9 cellular contexts compared by ENCODE assay signal in genomic region chr1:152110860-152111514, GRCh38. TPM values are rescaled to one million over a fixed set of nuclear protein-coding genes. Genes with fewer than 3 reads are reported as not detected.
A peak's percentile ranks its signal among the peaks of the same experiment; 100 is the strongest.
DNase-seq lines count a peak whose midpoint lies in the region; ATAC-seq and TF ChIP-seq lines count a peak whose summit lies in the region.
"Had no signal": no experiment of that assay in that cellular context is flagged by ENCODE, and none has a peak within 500 bp of the region (broad histone marks: within the 10 kb centered on the region; RNA-seq: fewer than 3 reads in every experiment).

No MANE protein-coding gene starts in this region.

- H3K36me3 ChIP-seq in left ventricle myocardium inferior (no peaks in the 10 kb centered on the region), gastrocnemius medialis (no peaks in the 10 kb centered on the region)

- TF ChIP-seq CTCF in left ventricle myocardium inferior (IDR thresholded peaks at IDR 0.05; ENCODE audit: borderline replicate concordance): no peak
- no peak for TF ChIP-seq CTCF in gastrocnemius medialis (IDR thresholded peaks at IDR 0.05 in 4 of 5, conservative IDR thresholded peaks at IDR 0.05 in 1 of 5)

- DNase-seq in NCI-H1694 (lab: John Stamatoyannopoulos, UW) (peak; percentile 50), NCI-H1694 treated with DMSO at 0.1 percent for 48 hours (lab: John Stamatoyannopoulos, UW) (no peak), NCI-H1105 (lab: John Stamatoyannopoulos, UW) (peak; percentile 65), left ventricle myocardium inferior (peak; percentile 17), gastrocnemius medialis (no peak), NCI-H2196 treated with DMSO at 0.1 percent for 48 hours (lab: John Stamatoyannopoulos, UW; ENCODE audit: unreplicated experiment) (no peak), iPS-NIHi7 (ENCODE audit: extremely low spot score) (no peak)

- no peaks in the 10 kb centered on the region for H3K4me1 Mint-ChIP-seq in activated T-helper 17 cell treated with anti-CD3 and anti-CD28 coated beads, Interleukin-2, amount 50 U/mL, for 72 hours

- in situ Hi-C loops in gastrocnemius medialis (cut with MboI; ENCODE audit: low sequenced_read_pairs in 4 of 4): no loop called here

- ATAC-seq in activated T-helper 17 cell treated with anti-CD3 and anti-CD28 coated beads, Interleukin-2, amount 50 U/mL, for 72 hours (replicated peaks): peak; percentile 62
- ATAC-seq in gastrocnemius medialis: no peak

- H3K27ac Mint-ChIP-seq in activated T-helper 17 cell treated with anti-CD3 and anti-CD28 coated beads, Interleukin-2, amount 50 U/mL, for 72 hours: no peak overlapping the region

- peaks cover 8% of the 10 kb centered on the region for H3K36me3 Mint-ChIP-seq in activated T-helper 17 cell treated with anti-CD3 and anti-CD28 coated beads, Interleukin-2, amount 50 U/mL, for 72 hours (ENCODE audit: low read depth)

- peaks cover 6% of the 10 kb centered on the region for H3K27me3 Mint-ChIP-seq in activated T-helper 17 cell treated with anti-CD3 and anti-CD28 coated beads, Interleukin-2, amount 50 U/mL, for 72 hours

- H3K27ac ChIP-seq in left ventricle myocardium inferior (replicated peaks) (no peak overlapping the region), gastrocnemius medialis (no peak overlapping the region)
- H3K27ac ChIP-seq: C4-2B had no signal

- H3K4me3 ChIP-seq in left ventricle myocardium inferior: peak overlapping the region; percentile 67
- peak overlapping the region; percentile 36 to 52 (median 48) for H3K4me3 ChIP-seq in gastrocnemius medialis

- H3K9me3 ChIP-seq in left ventricle myocardium inferior (replicated peaks) (peaks cover 22% of the 10 kb centered on the region), gastrocnemius medialis (peaks cover 0 to 12% (median 0%) of the 10 kb centered on the region in 3 donors)

- H3K9me3 Mint-ChIP-seq in activated T-helper 17 cell treated with anti-CD3 and anti-CD28 coated beads, Interleukin-2, amount 50 U/mL, for 72 hours: peaks cover 4% of the 10 kb centered on the region

- peaks cover 54% of the 10 kb centered on the region for H3K4me1 ChIP-seq in left ventricle myocardium inferior
- H3K4me1 ChIP-seq in gastrocnemius medialis: peaks cover 5 to 14% of the 10 kb centered on the region in 2 donors

- TF ChIP-seq POLR2A in gastrocnemius medialis (IDR thresholded peaks at IDR 0.05): no peak

- peaks cover 100% of the 10 kb centered on the region for H3K27me3 ChIP-seq in left ventricle myocardium inferior (ENCODE audit: low read depth)
- peaks cover 84 to 92% (median 91%) of the 10 kb centered on the region in 3 donors for H3K27me3 ChIP-seq in gastrocnemius medialis

- intact Hi-C loops in left ventricle myocardium inferior (cut with micrococcal nuclease) (no loop called here), gastrocnemius medialis (cut with DNase I; ENCODE audit: low total_unique reads) (no loop called here)

- no peak overlapping the region for H3K4me3 Mint-ChIP-seq in activated T-helper 17 cell treated with anti-CD3 and anti-CD28 coated beads, Interleukin-2, amount 50 U/mL, for 72 hours

RNA-seq across cellular contexts. Expression of gene TCHH, which starts 4.3 kb away (rescaled TPM):
- total RNA-seq in activated T-helper 17 cell treated with anti-CD3 and anti-CD28 coated beads, Interleukin-2, amount 50 U/mL, for 72 hours: under 1 TPM; 0.03 to 0.11 TPM
- total RNA-seq in left ventricle myocardium inferior (not detected), gastrocnemius medialis (under 1 TPM in 1 of 4 donors, not detected in 3; 0.13 TPM)

RNA-seq across cellular contexts. Expression of gene TCHHL1, which starts 22.1 kb away (rescaled TPM):
- not detected for total RNA-seq in activated T-helper 17 cell treated with anti-CD3 and anti-CD28 coated beads, Interleukin-2, amount 50 U/mL, for 72 hours
- not detected for total RNA-seq in left ventricle myocardium inferior
- not detected for total RNA-seq in gastrocnemius medialis

RNA-seq across cellular contexts. Expression of gene RPTN, which starts 48.0 kb away (rescaled TPM):
- not detected for total RNA-seq in activated T-helper 17 cell treated with anti-CD3 and anti-CD28 coated beads, Interleukin-2, amount 50 U/mL, for 72 hours
- not detected for total RNA-seq in left ventricle myocardium inferior
- not detected for total RNA-seq in gastrocnemius medialis

Comparison
In these comparisons a context has a peak if more than half of its experiments do, and no peak if none do; other contexts are left out.
1. DNase-seq: peak in NCI-H1694 (single experiment), NCI-H1105 (single experiment) and left ventricle myocardium inferior (single experiment); none in NCI-H1694 treated with DMSO at 0.1 percent for 48 hours (single experiment), gastrocnemius medialis (0 of 2), NCI-H2196 treated with DMSO at 0.1 percent for 48 hours (single experiment) and iPS-NIHi7 (single experiment).